ENCODE assay signal across 25 cellular contexts in the genomic region with DNA sequence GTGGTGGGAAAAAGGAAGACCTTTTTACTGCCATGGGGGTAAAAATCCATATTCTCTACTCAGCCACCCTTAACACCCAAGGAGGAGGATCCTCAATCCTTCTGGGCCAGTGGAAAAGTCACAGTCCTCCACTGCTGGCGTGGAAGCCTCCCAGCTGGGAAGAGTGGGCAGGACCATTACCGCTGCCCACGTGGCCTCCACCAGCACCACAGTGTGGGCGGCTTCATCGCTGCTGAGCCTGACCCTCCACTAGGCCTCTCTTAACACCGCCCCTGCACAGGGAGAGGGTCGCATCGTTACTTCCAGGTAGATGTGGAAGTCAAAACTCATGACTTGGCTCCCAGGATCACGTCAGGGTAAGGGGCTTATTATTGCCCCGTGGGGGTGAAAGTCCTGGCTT.
"Had no signal": no experiment of that assay in that cellular context is flagged by ENCODE, and none has a peak within 500 bp of the region (broad histone marks: within the 10 kb centered on the region; RNA-seq: fewer than 3 reads in every experiment).

No MANE protein-coding gene starts in this region.

- H3K79me2 ChIP-seq: hepatocyte had no signal

- H3K36me3 ChIP-seq: colonic mucosa, esophagus squamous epithelium, gastrocnemius medialis, heart left ventricle, left lung, lower lobe of right lung had no signal

- H3K4me3 ChIP-seq: colonic mucosa, esophagus squamous epithelium, gastrocnemius medialis, heart left ventricle, hepatocyte, left lung, lower lobe of right lung, mucosa of descending colon had no signal

- H3K27ac ChIP-seq: colonic mucosa, epithelial cell of prostate, esophagus squamous epithelium, gastrocnemius medialis, heart left ventricle, hepatocyte, left lung, lower lobe of right lung had no signal

- H3K27me3 ChIP-seq: colonic mucosa, esophagus squamous epithelium, gastrocnemius medialis, heart left ventricle, hepatocyte, left lung had no signal

- H2AFZ ChIP-seq: hepatocyte had no signal

- H3K4me2 ChIP-seq: hepatocyte had no signal

- H3K9me3 ChIP-seq: colonic mucosa, gastrocnemius medialis, heart left ventricle, left lung, lower lobe of right lung, mucosa of descending colon had no signal

- ATAC-seq: effector memory CD8-positive, alpha-beta T cell; esophagus mucosa; gastrocnemius medialis; heart left ventricle; left cardiac atrium; left lung; left ventricle myocardium superior; lower lobe of right lung; mucosa of descending colon had no signal

- DNase-seq: colonic mucosa; cortex of kidney; effector CD8-positive, alpha-beta T cell; effector memory CD8-positive, alpha-beta T cell; endodermal cell; erythroblast; esophagus squamous epithelium; foreskin fibroblast; foreskin melanocyte; gastrocnemius medialis; heart left ventricle; hypothalamus; immature natural killer cell; islet precursor cell; left cardiac atrium; left ventricle myocardium superior; lower lobe of right lung; mesenchymal stem cell; mucosa of descending colon; naive B cell had no signal

- FAIRE-seq: endometrium had no signal

- H3K4me1 ChIP-seq: colonic mucosa, esophagus squamous epithelium, gastrocnemius medialis, heart left ventricle, left lung, lower lobe of right lung had no signal
